Comparison of ENCODE assay signal across 8 cellular contexts in genomic region chr1:183470147-183470960, GRCh38. TPM values are rescaled to one million over a fixed set of nuclear protein-coding genes. Genes with fewer than 3 reads are reported as not detected.
DNase-seq lines count a peak whose midpoint lies in the region; ATAC-seq and TF ChIP-seq lines count a peak whose summit lies in the region.

No MANE protein-coding gene starts in this region.

- peaks cover 31% of the 10 kb centered on the region for H3K79me2 ChIP-seq in SU-DHL-6 (ENCODE audit: insufficient read depth, low read length)

- no peaks in the 10 kb centered on the region for H3K36me3 Mint-ChIP-seq in type B pancreatic cell

- H3F3A ChIP-seq in SU-DHL-6 (ENCODE audit: insufficient read depth), result peaks cover 24% of the 10 kb centered on the region

- H3K4me3 ChIP-seq in SU-DHL-6 (ENCODE audit: insufficient read depth, low read length, poor library complexity, severe bottlenecking), result peak overlapping the region; percentile 98

- peak overlapping the region; percentile 84 for H3K4me2 ChIP-seq in SU-DHL-6 (ENCODE audit: low read depth, low read length, poor library complexity, severe bottlenecking)

- H3K9me3 ChIP-seq in SU-DHL-6 (ENCODE audit: insufficient read depth, low read length), result no peaks in the 10 kb centered on the region

- H3K27me3 ChIP-seq in SU-DHL-6 (ENCODE audit: low read length), result no peaks in the 10 kb centered on the region

- H2AFZ ChIP-seq in SU-DHL-6 (ENCODE audit: low read depth, low read length, severe bottlenecking), result peak overlapping the region; percentile 72

- intact Hi-C loops in cardiac septum (cut with DNase I), result loop anchor here (1.0 to 5.0 kb wide), 3 partner anchors 52 to 188 kb away; no protein-coding TSS in a partner anchor

- peaks cover 8% of the 10 kb centered on the region for H3K27me3 Mint-ChIP-seq in type B pancreatic cell

- H3K27ac Mint-ChIP-seq in type B pancreatic cell, result peak overlapping the region; percentile 100

- peaks cover 13% of the 10 kb centered on the region; the same call in 1 of the 2 replicates for H4K20me1 ChIP-seq in SU-DHL-6 (ENCODE audit: low read depth, low read length)

- peak; percentile 59 for DNase-seq in GF-D8 (lab: John Stamatoyannopoulos, UW)
- DNase-seq in NCI-H1417 (lab: John Stamatoyannopoulos, UW), result peak; percentile 85 to 93 (median 92)
- peak; percentile 90 for DNase-seq in activated naive CD8-positive, alpha-beta T cell treated with anti-CD3 and anti-CD28 coated beads, Interleukin-2, amount 50 U/mL, for 16 hours (ENCODE audit: low read depth, low spot score)
- peak; percentile 94 for DNase-seq in cardiac septum (ENCODE audit: low spot score)
- peak; percentile 80 for DNase-seq in pons (ENCODE audit: low spot score)
- peak; percentile 72 for DNase-seq in type B pancreatic cell (ENCODE audit: extremely low spot score, unreplicated experiment)

- TF ChIP-seq CTCF in SU-DHL-6 (IDR thresholded peaks at IDR 0.05; ENCODE audit: insufficient read depth, low read length, poor library complexity, severe bottlenecking), result peak; percentile 46
- TF ChIP-seq CTCF in type B pancreatic cell (conservative IDR thresholded peaks at IDR 0.05), result peak; percentile 61

- peaks cover 25% of the 10 kb centered on the region for H3K4me1 Mint-ChIP-seq in type B pancreatic cell (ENCODE audit: unreplicated experiment)

- peak overlapping the region; percentile 95 for H3K4me3 Mint-ChIP-seq in type B pancreatic cell

- H3K9me2 ChIP-seq in SU-DHL-6 (replicated peaks; ENCODE audit: insufficient read depth, low read length), result no peaks in the 10 kb centered on the region

- no peaks in the 10 kb centered on the region for H3K36me3 ChIP-seq in SU-DHL-6 (ENCODE audit: low read length)

- peak; percentile 30 for ATAC-seq in HG02610 (IDR thresholded peaks at IDR 0.05; ENCODE audit: unreplicated experiment)

- H3K9ac ChIP-seq in SU-DHL-6 (ENCODE audit: low read length), result peak overlapping the region; percentile 100

- peak overlapping the region; percentile 81 for H3K27ac ChIP-seq in SU-DHL-6 (ENCODE audit: low read depth, low read length)

- no peaks in the 10 kb centered on the region for H3K9me3 Mint-ChIP-seq in type B pancreatic cell

RNA-seq across cellular contexts. Expression of gene SMG7, which starts 1.9 kb away (rescaled TPM):
- total RNA-seq in cardiac septum, result 40.2 TPM
- total RNA-seq in type B pancreatic cell (ENCODE audit: low replicate concordance), result 63.4 and 69.6 TPM in 2 replicates

RNA-seq across cellular contexts. Expression of gene NMNAT2, which starts 52.2 kb away (rescaled TPM):
- 1.9 TPM for total RNA-seq in cardiac septum
- total RNA-seq in type B pancreatic cell (ENCODE audit: low replicate concordance), result 3.7 and 8.2 TPM in 2 replicates

Comparison
In these comparisons a context has a peak if more than half of its experiments do, and no peak if none do; other contexts are left out.
1. Peak in every context shown above with its lines: DNase-seq, ATAC-seq, H3K4me3 ChIP-seq and H3K27ac ChIP-seq.